In the genomic region with DNA sequence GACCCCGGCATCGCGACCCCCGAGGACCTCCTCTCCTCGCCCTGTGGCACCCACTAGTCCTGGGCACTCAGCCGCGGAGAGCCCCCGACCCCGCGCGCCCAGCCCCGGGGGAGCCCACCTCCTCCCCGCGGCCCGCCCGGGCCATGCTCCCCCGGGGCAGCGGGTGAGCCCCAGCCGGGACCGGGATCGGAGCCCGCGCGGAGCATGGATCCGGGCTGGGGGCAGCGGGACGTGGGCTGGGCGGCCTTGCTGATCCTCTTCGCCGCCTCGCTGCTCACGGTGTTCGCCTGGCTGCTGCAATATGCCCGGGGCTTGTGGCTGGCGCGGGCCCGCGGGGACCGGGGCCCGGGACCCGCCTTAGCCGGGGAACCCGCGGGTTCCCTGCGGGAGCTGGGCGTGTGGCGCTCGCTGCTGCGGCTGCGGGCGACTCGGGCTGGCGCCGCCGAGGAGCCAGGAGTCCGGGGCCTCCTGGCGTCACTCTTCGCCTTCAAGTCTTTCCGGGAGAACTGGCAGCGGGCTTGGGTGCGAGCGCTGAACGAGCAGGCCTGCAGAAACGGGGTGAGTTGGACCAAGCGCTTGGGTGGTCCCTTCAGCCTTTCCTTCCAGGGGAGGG, we compare ENCODE assay signal across 8 cellular contexts. TPM values are rescaled to one million over a fixed set of nuclear protein-coding genes. Genes with fewer than 3 reads are reported as not detected.
DNase-seq lines count a peak whose midpoint lies in the region; ATAC-seq and TF ChIP-seq lines count a peak whose summit lies in the region.

No MANE protein-coding gene starts in this region.

- no peaks in the 10 kb centered on the region for H3K9me3 ChIP-seq in DND-41 (ENCODE audit: insufficient read depth, low read length, severe bottlenecking)
- peaks cover 0 to 2% of the 10 kb centered on the region in 2 donors for H3K9me3 ChIP-seq in lung (ENCODE audit: control insufficient read depth in 2 of 2, insufficient read depth in 1 of 2, low read length in 1 of 2)
- H3K9me3 ChIP-seq in upper lobe of right lung, result no peaks in the 10 kb centered on the region

- H3K9ac ChIP-seq in DND-41 (ENCODE audit: low read depth, low read length), result peak overlapping the region; percentile 77

- H3K4me2 ChIP-seq in DND-41 (ENCODE audit: insufficient read depth, low read length), result peak overlapping the region; percentile 94

- ATAC-seq in DND-41 (ENCODE audit: insufficient read depth, low read depth), result peak; percentile 44
- ATAC-seq in GM21423 (IDR thresholded peaks at IDR 0.05; ENCODE audit: unreplicated experiment), result peak; percentile 19
- peak; percentile 20 for ATAC-seq in central memory CD8-positive, alpha-beta T cell (replicated peaks; ENCODE audit: extremely low read depth, poor library complexity, severe bottlenecking)
- ATAC-seq in lung (ENCODE audit: insufficient read depth, low FRiP score), result peak; percentile 8
- peak; percentile 22 for ATAC-seq in upper lobe of right lung

- peaks cover 42% of the 10 kb centered on the region for H3K4me1 Mint-ChIP-seq in central memory CD8-positive, alpha-beta T cell

- H3K27ac ChIP-seq in DND-41 (ENCODE audit: low read length) (peak overlapping the region; percentile 53), lung (ENCODE audit: low read depth in 1 of 2, low read length in 1 of 2) (peak overlapping the region; percentile 51 to 90), upper lobe of right lung (peak overlapping the region; percentile 83)

- 0 to 1% methylated on average over 48 to 65 of the region's 65 CpGs for WGBS in lung, 2 donors

- H3K36me3 ChIP-seq in DND-41 (ENCODE audit: insufficient read depth, low read length) (peaks cover 30% of the 10 kb centered on the region), lung (ENCODE audit: control insufficient read depth in 2 of 2, insufficient read depth in 2 of 2, low read length in 2 of 2) (peaks cover 0 to 23% of the 10 kb centered on the region in 2 donors), upper lobe of right lung (peaks cover 24% of the 10 kb centered on the region)

- no peaks in the 10 kb centered on the region for H3K27me3 Mint-ChIP-seq in central memory CD8-positive, alpha-beta T cell

- H3K4me3 Mint-ChIP-seq in central memory CD8-positive, alpha-beta T cell, result peak overlapping the region; percentile 90

- H3K27me3 ChIP-seq in DND-41 (ENCODE audit: insufficient read depth, low read length, poor library complexity) (no peaks in the 10 kb centered on the region), lung (ENCODE audit: control insufficient read depth, insufficient read depth) (no peaks in the 10 kb centered on the region), upper lobe of right lung (no peaks in the 10 kb centered on the region)

- H3K4me3 ChIP-seq in DND-41 (ENCODE audit: low read depth in 1 of 2, low read length in 2 of 2) (peak overlapping the region; percentile 67 to 89), lung (peak overlapping the region; percentile 90), upper lobe of right lung (peak overlapping the region; percentile 99)
- H3K4me3 ChIP-seq in Jurkat, Clone E6-1 (ENCODE audit: low read length), result peak overlapping the region; percentile 85

- H2AFZ ChIP-seq in DND-41 (ENCODE audit: low read depth, low read length), result peak overlapping the region; percentile 79

- in situ Hi-C loops in G401 (cut with HindIII; ENCODE audit: low sequenced_read_pairs), result loop anchor here (10.0 to 25.0 kb wide), 2 partner anchors 93 to 205 kb away; a partner anchor contains a TSS

- peak overlapping the region; percentile 73 for H3K27ac Mint-ChIP-seq in central memory CD8-positive, alpha-beta T cell (ENCODE audit: low read depth)

- no peaks in the 10 kb centered on the region for H3K9me3 Mint-ChIP-seq in central memory CD8-positive, alpha-beta T cell

- TF ChIP-seq CTCF in DND-41 (IDR thresholded peaks at IDR 0.05; ENCODE audit: borderline replicate concordance, extremely low read depth, low read length, poor library complexity, severe bottlenecking) (no peak), lung (IDR thresholded peaks at IDR 0.05; ENCODE audit: control extremely low read depth, extremely low read depth) (no peak), upper lobe of right lung (IDR thresholded peaks at IDR 0.05) (no peak)

- H4K20me1 ChIP-seq in DND-41 (ENCODE audit: insufficient read depth, low read length), result peaks cover 9% of the 10 kb centered on the region; the same call in 1 of the 2 replicates

- H3K36me3 Mint-ChIP-seq in central memory CD8-positive, alpha-beta T cell (ENCODE audit: insufficient read depth), result peaks cover 17% of the 10 kb centered on the region

- H3K4me1 ChIP-seq in DND-41 (ENCODE audit: insufficient read depth, low read length) (peaks cover 50% of the 10 kb centered on the region), lung (ENCODE audit: control insufficient read depth in 2 of 2, insufficient read depth in 2 of 2, low read length in 2 of 2) (peaks cover 4 to 23% of the 10 kb centered on the region in 2 donors), upper lobe of right lung (peaks cover 22% of the 10 kb centered on the region)

- DNase-seq in DND-41 (no peak), lung (ENCODE audit: low spot score) (no peak), upper lobe of right lung (peak; percentile 68), G401 (ENCODE audit: low spot score) (no peak), NCI-H1105 (lab: John Stamatoyannopoulos, UW) (no peak)
- DNase-seq in Jurkat, Clone E6-1 (ENCODE audit: low read depth, low spot score), result no peak
- no peak for DNase-seq in central memory CD8-positive, alpha-beta T cell (ENCODE audit: low spot score in 2 of 2)

- H3K79me2 ChIP-seq in DND-41 (ENCODE audit: insufficient read depth, low read length), result peaks cover 50% of the 10 kb centered on the region

- intact Hi-C loops in upper lobe of right lung (cut with DNase I), result loop anchor here (2.0 kb wide), 1 partner anchor 13 kb away; a partner anchor contains a TSS

RNA-seq across cellular contexts. Expression of a gene that starts 0.5 kb away (rescaled TPM):
- polyA plus RNA-seq in Jurkat, Clone E6-1 (2012; ENCODE audit: insufficient read depth, insufficient read length), result 17.4 TPM
- total RNA-seq in lung, result 10 to 100 TPM in 1 of 2 donors, 1 to 10 TPM in 1; 6.5 to 20.7 TPM
- polyA plus RNA-seq in lung, result 10 to 100 TPM; 11.6 to 13.7 TPM
- 20.3 TPM for total RNA-seq in upper lobe of right lung
- 4.6 and 5.8 TPM in 2 replicates for total RNA-seq in G401 (2014; rRNA removed; shearing (Covaris generic))

RNA-seq across cellular contexts. Expression of a gene that starts 6.0 kb away (rescaled TPM):
- 43.7 TPM for polyA plus RNA-seq in Jurkat, Clone E6-1 (2012; ENCODE audit: insufficient read depth, insufficient read length)
- total RNA-seq in lung, result 10 to 100 TPM; 29.4 to 50.9 TPM
- 10 to 100 TPM; 19.0 to 36.7 TPM for polyA plus RNA-seq in lung
- total RNA-seq in upper lobe of right lung, result 38.4 TPM
- 4.0 and 4.7 TPM in 2 replicates for total RNA-seq in G401 (2014; rRNA removed; shearing (Covaris generic))

RNA-seq across cellular contexts. Expression of a gene that starts 13.7 kb away (rescaled TPM):
- 28.8 TPM for polyA plus RNA-seq in Jurkat, Clone E6-1 (2012; ENCODE audit: insufficient read depth, insufficient read length)
- 10 to 100 TPM; 21.2 to 24.5 TPM for total RNA-seq in lung
- 10 to 100 TPM; 10.4 to 14.3 TPM for polyA plus RNA-seq in lung
- total RNA-seq in upper lobe of right lung, result 25.2 TPM
- total RNA-seq in G401 (2014; rRNA removed; shearing (Covaris generic)), result 18.5 and 22.4 TPM in 2 replicates

RNA-seq across cellular contexts. Expression of a gene that starts 23.0 kb away (rescaled TPM):
- polyA plus RNA-seq in Jurkat, Clone E6-1 (2012; ENCODE audit: insufficient read depth, insufficient read length), result 106 TPM
- total RNA-seq in lung (10 to 100 TPM; 11.7 to 31.5 TPM), upper lobe of right lung (19.5 TPM)
- 10 to 100 TPM; 31.5 to 33.3 TPM for polyA plus RNA-seq in lung
- total RNA-seq in G401 (2014; rRNA removed; shearing (Covaris generic)), result 63.6 and 87.0 TPM in 2 replicates

RNA-seq across cellular contexts. Expression of a gene that starts 40.0 kb away (rescaled TPM):
- polyA plus RNA-seq in Jurkat, Clone E6-1 (2012; ENCODE audit: insufficient read depth, insufficient read length), result 38.9 TPM
- total RNA-seq in lung, result 10 to 100 TPM; 34.6 to 36.0 TPM
- polyA plus RNA-seq in lung, result 10 to 100 TPM; 33.8 to 56.1 TPM
- 41.5 TPM for total RNA-seq in upper lobe of right lung
- 19.9 and 21.0 TPM in 2 replicates for total RNA-seq in G401 (2014; rRNA removed; shearing (Covaris generic))
